1 cellular context compared by ENCODE assay signal in genomic region chr1:23421752-23422312, GRCh38.
TF ChIP-seq lines count a peak whose summit lies in the region.

No MANE protein-coding gene starts in this region.

TF ChIP-seq in SK-N-SH treated with all-trans-retinoic acid at 6 μM for 48 hours, 23 proteins besides CTCF, POLR2A, EP300 and RAD21 (continued from another document):
- no peak for TF ChIP-seq CSRNP3 (CRISPR knock-in tag; IDR thresholded peaks at IDR 0.05)
- TF ChIP-seq RARB (CRISPR knock-in tag; IDR thresholded peaks at IDR 0.05) = no peak
- no peak for TF ChIP-seq ISL1 (CRISPR knock-in tag; IDR thresholded peaks at IDR 0.05)
- no peak for TF ChIP-seq POU6F1 (CRISPR knock-in tag; IDR thresholded peaks at IDR 0.05; ENCODE audit: borderline replicate concordance, low read depth)
- no peak for TF ChIP-seq CSDC2 (CRISPR knock-in tag; IDR thresholded peaks at IDR 0.05)
- no peak for TF ChIP-seq ZC3H10 (CRISPR knock-in tag; IDR thresholded peaks at IDR 0.05)
- no peak for TF ChIP-seq BACH2 (CRISPR knock-in tag; IDR thresholded peaks at IDR 0.05; ENCODE audit: borderline replicate concordance)
- no peak for TF ChIP-seq SNAI2 (CRISPR knock-in tag; IDR thresholded peaks at IDR 0.05)
- no peak for TF ChIP-seq OSR1 (CRISPR knock-in tag; IDR thresholded peaks at IDR 0.05)
- TF ChIP-seq GLIS3 (CRISPR knock-in tag; IDR thresholded peaks at IDR 0.05) = no peak
